ENCODE assay signal across 8 cellular contexts in the genomic region with DNA sequence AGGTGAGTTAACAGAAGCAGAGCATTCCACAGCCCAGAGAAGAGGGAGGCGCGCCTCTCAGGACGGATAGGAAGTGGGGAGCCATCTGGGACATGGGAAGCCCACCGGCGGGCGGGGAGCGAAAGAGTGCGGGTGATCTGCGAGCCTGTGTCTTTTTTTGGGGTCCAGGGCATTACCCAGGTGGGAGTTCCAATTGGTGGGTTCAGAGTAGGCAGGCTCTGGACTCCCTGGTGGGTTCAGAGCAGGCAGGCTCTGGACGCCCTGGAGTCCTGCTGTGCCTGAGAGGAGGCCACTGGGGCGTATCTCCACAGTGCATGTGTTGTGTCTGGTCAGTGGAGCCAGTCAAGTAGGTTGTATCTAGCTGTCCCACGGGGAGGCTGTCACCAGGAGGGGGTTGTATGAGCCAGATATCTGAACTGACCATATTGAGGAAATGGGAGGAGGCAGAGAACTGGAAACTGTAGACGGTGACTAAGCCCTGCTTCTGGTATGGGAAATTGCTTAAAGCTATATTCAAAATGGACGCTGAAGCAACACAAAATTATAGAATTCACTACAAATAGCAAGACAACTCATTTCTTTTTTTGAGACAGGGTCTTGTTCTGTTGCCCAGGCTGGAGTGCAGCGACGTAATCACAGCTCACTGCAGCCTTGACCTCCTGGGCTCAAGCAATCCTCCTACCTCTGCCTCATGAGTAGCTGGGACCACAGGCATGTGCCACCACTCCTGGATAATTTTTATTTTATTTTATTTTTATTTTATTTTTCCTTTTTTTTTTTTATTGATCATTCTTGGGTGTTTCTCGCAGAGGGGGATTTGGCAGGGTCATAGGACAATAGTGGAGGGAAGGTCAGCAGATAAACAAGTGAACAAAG. TPM values are rescaled to one million over a fixed set of nuclear protein-coding genes. Genes with fewer than 3 reads are reported as not detected.
DNase-seq lines count a peak whose midpoint lies in the region; ATAC-seq, FAIRE-seq and TF ChIP-seq lines count a peak whose summit lies in the region.

No MANE protein-coding gene starts in this region.

- H3K4me2 ChIP-seq in keratinocyte (ENCODE audit: control insufficient read depth, extremely low read depth, insufficient read depth, low read depth, low read length), result no peak overlapping the region

- no peak for FAIRE-seq in keratinocyte (lab: Jason Lieb, UNC)

- no peaks in the 10 kb centered on the region for H3K79me2 ChIP-seq in keratinocyte (ENCODE audit: control insufficient read depth, insufficient read depth, low read length)

- no peaks in the 10 kb centered on the region for H3K9me1 ChIP-seq in keratinocyte (ENCODE audit: control insufficient read depth, extremely low read depth, insufficient read depth, low read length)

- no peak overlapping the region for H3K4me3 ChIP-seq in keratinocyte (ENCODE audit: control insufficient read depth in 2 of 3, extremely low read depth in 1 of 3, insufficient read depth in 2 of 3, low read depth in 1 of 3, low read length in 3 of 3)
- H3K4me3 ChIP-seq in esophagus squamous epithelium, result no peak overlapping the region
- no peak overlapping the region for H3K4me3 ChIP-seq in uterus
- H3K4me3 ChIP-seq in sigmoid colon, result no peak overlapping the region

- H3K36me3 ChIP-seq in keratinocyte (ENCODE audit: control insufficient read depth in 2 of 2, extremely low read depth in 1 of 2, insufficient read depth in 2 of 2, low read length in 2 of 2) (no peaks in the 10 kb centered on the region), esophagus squamous epithelium (no peaks in the 10 kb centered on the region), uterus (no peaks in the 10 kb centered on the region), sigmoid colon (no peaks in the 10 kb centered on the region)

- H3K9ac ChIP-seq in keratinocyte (ENCODE audit: control insufficient read depth, extremely low read depth, insufficient read depth, low read length), result no peak overlapping the region

- DNase-seq in RKO (ENCODE audit: low spot score) (peak; percentile 4), keratinocyte (ENCODE audit: low read depth, low spot score) (no peak), cerebellar cortex (ENCODE audit: low spot score) (no peak), esophagus squamous epithelium (lab: John Stamatoyannopoulos, UW) (no peak), uterus (no peak), sigmoid colon (no peak)

- TF ChIP-seq CTCF in keratinocyte (optimal IDR thresholded peaks at IDR 0.05 in 1 of 3, IDR thresholded peaks at IDR 0.05 in 1 of 3, conservative IDR thresholded peaks at IDR 0.05 in 1 of 3; ENCODE audit: extremely low read depth in 1 of 3, insufficient read depth in 2 of 3, low read length in 3 of 3) (peak in 1 of 3 experiments; percentile 3), esophagus squamous epithelium (IDR thresholded peaks at IDR 0.05) (peak in 1 of 6 experiments; percentile 4), uterus (IDR thresholded peaks at IDR 0.05) (no peak), sigmoid colon (IDR thresholded peaks at IDR 0.05) (no peak)

- intact Hi-C loops in esophagus squamous epithelium (cut with DNase I), result no loop called here
- intact Hi-C loops in uterus (cut with DNase I; ENCODE audit: low total_unique reads), result no loop called here
- intact Hi-C loops in sigmoid colon (cut with DNase I), result no loop called here

- H3K27me3 ChIP-seq in keratinocyte (ENCODE audit: control insufficient read depth, extremely low read depth, insufficient read depth, low read length), result no peaks in the 10 kb centered on the region
- H3K27me3 ChIP-seq in esophagus squamous epithelium, result no peaks in the 10 kb centered on the region
- H3K27me3 ChIP-seq in uterus, result no peaks in the 10 kb centered on the region
- no peaks in the 10 kb centered on the region for H3K27me3 ChIP-seq in sigmoid colon

- H3K4me1 ChIP-seq in keratinocyte (ENCODE audit: control insufficient read depth, extremely low read depth, insufficient read depth, low read length) (no peaks in the 10 kb centered on the region), esophagus squamous epithelium (no peaks in the 10 kb centered on the region), uterus (no peaks in the 10 kb centered on the region), sigmoid colon (no peaks in the 10 kb centered on the region)

- no peak overlapping the region for H3K27ac ChIP-seq in keratinocyte (ENCODE audit: control insufficient read depth, insufficient read depth, low read length)
- H3K27ac ChIP-seq in esophagus squamous epithelium, result no peak overlapping the region
- no peak overlapping the region for H3K27ac ChIP-seq in uterus
- no peak overlapping the region for H3K27ac ChIP-seq in sigmoid colon

- 81 to 84% methylated on average over 14 to 16 of the region's 17 CpGs for WGBS in esophagus squamous epithelium, 2 donors
- 80 to 92% methylated on average over 17 of the region's 17 CpGs for WGBS in sigmoid colon, 2 donors

- H3K9me3 ChIP-seq in keratinocyte (ENCODE audit: control insufficient read depth, low read depth, low read length) (no peaks in the 10 kb centered on the region), esophagus squamous epithelium (no peaks in the 10 kb centered on the region), uterus (no peaks in the 10 kb centered on the region), sigmoid colon (no peaks in the 10 kb centered on the region)

- no peaks in the 10 kb centered on the region for H4K20me1 ChIP-seq in keratinocyte (ENCODE audit: control insufficient read depth, extremely low read depth, insufficient read depth, low read length)

- ATAC-seq in GM18870 (IDR thresholded peaks at IDR 0.05; ENCODE audit: unreplicated experiment), result peak; percentile 43
- peak; percentile 46 for ATAC-seq in HG02884 (IDR thresholded peaks at IDR 0.05; ENCODE audit: unreplicated experiment)

- no peak for TF ChIP-seq EP300 in sigmoid colon (IDR thresholded peaks at IDR 0.05)

- peak overlapping the region; percentile 12 for H2AFZ ChIP-seq in keratinocyte (ENCODE audit: control insufficient read depth, low read length)

- dilution Hi-C loops in keratinocyte (cut with MboI; ENCODE audit: extremely low pct_ligation_motif_present, low sequenced_read_pairs), result no loop called here

- TF ChIP-seq POLR2A in esophagus squamous epithelium (IDR thresholded peaks at IDR 0.05) (no peak), uterus (IDR thresholded peaks at IDR 0.05) (no peak), sigmoid colon (IDR thresholded peaks at IDR 0.05) (no peak)

RNA-seq across cellular contexts. Expression of a gene that starts 34.5 kb away (rescaled TPM):
- polyA plus RNA-seq in keratinocyte, result 1.6 to 3.5 TPM (median 1.8 TPM) in 3 replicates
- 2.8 TPM for polyA plus RNA-seq in keratinocyte (2011; ENCODE audit: low read depth)
- 2.2 and 3.7 TPM in 2 replicates for polyA plus RNA-seq in keratinocyte (2011; cell fraction: cytosol; rRNA removed)
- 4.2 and 6.8 TPM in 2 replicates for polyA plus RNA-seq in keratinocyte (2011; cell fraction: nucleus; rRNA removed)
- polyA plus RNA-seq in keratinocyte (2012; ENCODE audit: low replicate concordance), result 3.4 and 11.5 TPM in 2 replicates
- polyA minus RNA-seq in keratinocyte, result 1.2 to 2.4 TPM (median 1.7 TPM) in 3 replicates
- polyA minus RNA-seq in keratinocyte (2011; cell fraction: cytosol; rRNA and poly(A)+ RNA removed), result 9.0 TPM
- 6.3 and 7.5 TPM in 2 replicates for polyA minus RNA-seq in keratinocyte (2011; cell fraction: nucleus; rRNA and poly(A)+ RNA removed)
- total RNA-seq in esophagus squamous epithelium, result 1 to 10 TPM in 3 of 4 donors, under 1 TPM in 1; 0.76 to 3.1 (median 1.6) TPM
- 10 to 100 TPM in 1 of 4 donors, 1 to 10 TPM in 2, under 1 TPM in 1; 0.29 to 85.0 (median 4.1) TPM for total RNA-seq in uterus
- total RNA-seq in sigmoid colon, result 1 to 10 TPM; 1.8 to 4.4 (median 3.6) TPM
- polyA plus RNA-seq in sigmoid colon, result 1 to 10 TPM in 1 of 3 donors, under 1 TPM in 2; 0.60 to 4.5 (median 0.92) TPM
